ENCODE assay signal across 20 cellular contexts in genomic region chr2:62329797-62330196, GRCh38.
DNase-seq lines count a peak whose midpoint lies in the region; ATAC-seq and TF ChIP-seq lines count a peak whose summit lies in the region.
"Had no signal": no experiment of that assay in that cellular context is flagged by ENCODE, and none has a peak within 500 bp of the region (broad histone marks: within the 10 kb centered on the region; RNA-seq: fewer than 3 reads in every experiment).

No MANE protein-coding gene starts in this region.

- intact Hi-C loops in Caco-2 (cut with micrococcal nuclease; ENCODE audit: unreplicated experiment) (loop anchor here (2.0 to 10.0 kb wide), 3 partner anchors 81 to 335 kb away; no protein-coding TSS in a partner anchor), dorsolateral prefrontal cortex (cut with DNase I) (no loop called here)

- peak; percentile 39; the same call in 1 of the 2 replicates for ATAC-seq in WTC11
- ATAC-seq: A549, HepG2 had no signal

- CTCF ChIA-PET in Caco-2 (lab: Charles Lee) (interaction anchor here (0.6 kb wide), 1 partner anchor 39 kb away, joined by 3 read pairs; no protein-coding TSS in a partner anchor), WTC11 (lab: Charles Lee) (interaction anchor here (0.7 kb wide), 1 partner anchor 32 kb away, joined by 3 read pairs; no protein-coding TSS in a partner anchor)

- H3K27me3 Mint-ChIP-seq in Caco-2 (ENCODE audit: insufficient read depth, unreplicated experiment) (no peaks in the 10 kb centered on the region), WTC11 (ENCODE audit: low read depth) (no peaks in the 10 kb centered on the region), endodermal cell (ENCODE audit: insufficient read depth) (peaks cover 18% of the 10 kb centered on the region), type B pancreatic cell (no peaks in the 10 kb centered on the region)
- H3K27me3 Mint-ChIP-seq: CD4-positive, alpha-beta memory T cell; IgD-negative memory B cell had no signal

- H3K9me3 Mint-ChIP-seq in Caco-2 (ENCODE audit: unreplicated experiment) (peaks cover 31% of the 10 kb centered on the region), WTC11 (peaks cover 37% of the 10 kb centered on the region), endodermal cell (peaks cover 43% of the 10 kb centered on the region), type B pancreatic cell (peaks cover 13% of the 10 kb centered on the region)

- H3K9ac ChIP-seq in endodermal cell (ENCODE audit: extremely low read depth, low read length, poor library complexity, severe bottlenecking), result no peak overlapping the region
- H3K9ac ChIP-seq: BLaER1 had no signal

- H3K36me3 Mint-ChIP-seq in Caco-2 (ENCODE audit: insufficient read depth, unreplicated experiment) (peaks cover 13% of the 10 kb centered on the region), WTC11 (peaks cover 42% of the 10 kb centered on the region), endodermal cell (ENCODE audit: low read depth) (peaks cover 15% of the 10 kb centered on the region), type B pancreatic cell (no peaks in the 10 kb centered on the region)
- H3K36me3 Mint-ChIP-seq: CD14-positive monocyte; CD4-positive, alpha-beta memory T cell had no signal

- DNase-seq in Caco-2, result no peak
- DNase-seq in WTC11 (ENCODE audit: low spot score), result no peak
- DNase-seq in endodermal cell, result no peak
- no peak for DNase-seq in type B pancreatic cell (ENCODE audit: extremely low spot score, unreplicated experiment)
- DNase-seq in dorsolateral prefrontal cortex, result no peak
- DNase-seq in NCI-H748 (lab: John Stamatoyannopoulos, UW; ENCODE audit: unreplicated experiment), result no peak
- DNase-seq in stimulated activated CD4-positive, alpha-beta T cell treated with anti-CD3 and anti-CD28 coated beads, Interleukin-2, amount 100 ng/mL, for 24 hours, result no peak
- DNase-seq: AML-193; Calu3; CD4-positive, alpha-beta memory T cell; DMS79 treated with DMSO at 0.1 percent for 48 hours; GOT3; H9; KG1 had no signal

- POLR2A ChIA-PET in Caco-2 (lab: Charles Lee), result no interaction called here
- POLR2A ChIA-PET in WTC11 (lab: Charles Lee), result no interaction called here

- no peak for TF ChIP-seq CTCF in Caco-2 (IDR thresholded peaks at IDR 0.05; ENCODE audit: insufficient read depth in 1 of 2, low read depth in 1 of 2, low read length in 1 of 2, severe bottlenecking in 1 of 2, unreplicated experiment in 1 of 2)
- TF ChIP-seq CTCF in WTC11 (IDR thresholded peaks at IDR 0.05), result no peak
- TF ChIP-seq CTCF in endodermal cell (conservative IDR thresholded peaks at IDR 0.05), result no peak
- no peak for TF ChIP-seq CTCF in type B pancreatic cell (conservative IDR thresholded peaks at IDR 0.05)
- no peak for TF ChIP-seq CTCF in dorsolateral prefrontal cortex (IDR thresholded peaks at IDR 0.05 in 54 of 56, conservative IDR thresholded peaks at IDR 0.05 in 2 of 56; ENCODE audit: low read depth in 1 of 56, partially characterized antibody in 56 of 56)

- WGBS in endodermal cell (ENCODE audit: insufficient coverage in 1 of 2, insufficient read length in 1 of 2), 2 experiments, result 83 to 100% methylated on average over 1 to 5 of the region's 5 CpGs

- peaks cover 41% of the 10 kb centered on the region for H3K4me1 Mint-ChIP-seq in Caco-2 (ENCODE audit: low read depth, unreplicated experiment)
- H3K4me1 Mint-ChIP-seq in WTC11, result peaks cover 76% of the 10 kb centered on the region
- H3K4me1 Mint-ChIP-seq in endodermal cell, result peaks cover 18% of the 10 kb centered on the region
- H3K4me1 Mint-ChIP-seq in type B pancreatic cell (ENCODE audit: unreplicated experiment), result peaks cover 30% of the 10 kb centered on the region

- H3K9me3 ChIP-seq in Caco-2 (peaks cover 10% of the 10 kb centered on the region), endodermal cell (ENCODE audit: control insufficient read depth, low read length) (peaks cover 64% of the 10 kb centered on the region)
- H3K9me3 ChIP-seq: A549 had no signal

- no peak overlapping the region for H3K4me3 ChIP-seq in Caco-2 (ENCODE audit: low read depth, low read length)
- peak overlapping the region; percentile 69 for H3K4me3 ChIP-seq in endodermal cell (ENCODE audit: low read length)
- no peak overlapping the region for H3K4me3 ChIP-seq in dorsolateral prefrontal cortex
- H3K4me3 ChIP-seq: A549, BLaER1 had no signal

- H3K27ac Mint-ChIP-seq in Caco-2 (ENCODE audit: unreplicated experiment) (peak overlapping the region; percentile 89), WTC11 (no peak overlapping the region; the same call in 1 of the 2 replicates), endodermal cell (no peak overlapping the region), type B pancreatic cell (peak overlapping the region; percentile 80)
- H3K27ac Mint-ChIP-seq: CD14-positive monocyte; CD4-positive, alpha-beta memory T cell; IgD-negative memory B cell had no signal

- no peaks in the 10 kb centered on the region for H3K36me3 ChIP-seq in Caco-2 (ENCODE audit: control insufficient read depth, insufficient read depth, low read length)
- no peaks in the 10 kb centered on the region for H3K36me3 ChIP-seq in endodermal cell (ENCODE audit: control insufficient read depth, insufficient read depth, low read length)
- H3K36me3 ChIP-seq: BLaER1 had no signal

- H3K27me3 ChIP-seq in Caco-2 (replicated peaks; ENCODE audit: control insufficient read depth, insufficient read depth, low read length) (no peaks in the 10 kb centered on the region), endodermal cell (ENCODE audit: control insufficient read depth, insufficient read depth, low read length, poor library complexity, severe bottlenecking) (no peaks in the 10 kb centered on the region), dorsolateral prefrontal cortex (no peaks in the 10 kb centered on the region)
- H3K27me3 ChIP-seq: BLaER1 had no signal

- BruUV-seq in Caco-2 (replicated peaks; lab: Mats Ljungman, UMichigan), result no TSS peak

- H3K27ac ChIP-seq in endodermal cell (ENCODE audit: low read depth, low read length) (no peak overlapping the region), dorsolateral prefrontal cortex (no peak overlapping the region)
- H3K27ac ChIP-seq: 22Rv1, A549, BLaER1 had no signal

- H3K4me1 ChIP-seq in Caco-2 (peaks cover 43% of the 10 kb centered on the region), endodermal cell (ENCODE audit: control insufficient read depth, insufficient read depth, low read length) (no peaks in the 10 kb centered on the region)
- H3K4me1 ChIP-seq: A549 had no signal

- no peak overlapping the region for H3K4me3 Mint-ChIP-seq in Caco-2 (ENCODE audit: unreplicated experiment)
- no peak overlapping the region for H3K4me3 Mint-ChIP-seq in WTC11
- no peak overlapping the region for H3K4me3 Mint-ChIP-seq in endodermal cell
- no peak overlapping the region for H3K4me3 Mint-ChIP-seq in type B pancreatic cell
- H3K4me3 Mint-ChIP-seq: CD14-positive monocyte; CD4-positive, alpha-beta memory T cell; H9; IgD-negative memory B cell had no signal

TF ChIP-seq in WTC11, 78 proteins besides CTCF, POLR2A, EP300 and RAD21:
- TF ChIP-seq FOXP4 (CRISPR knock-in tag; IDR thresholded peaks at IDR 0.05) (no peak), ZNF423 (CRISPR knock-in tag; IDR thresholded peaks at IDR 0.05) (no peak), SMAD3 (CRISPR knock-in tag; IDR thresholded peaks at IDR 0.05; ENCODE audit: borderline replicate concordance) (no peak), ESRRA (CRISPR knock-in tag; IDR thresholded peaks at IDR 0.05; ENCODE audit: borderline replicate concordance) (no peak), NFYB (CRISPR knock-in tag; conservative IDR thresholded peaks at IDR 0.05; ENCODE audit: low read depth) (no peak), USF1 (CRISPR knock-in tag; IDR thresholded peaks at IDR 0.05) (no peak), E2F4 (CRISPR knock-in tag; IDR thresholded peaks at IDR 0.05; ENCODE audit: borderline replicate concordance, low read depth) (no peak), RELA (CRISPR knock-in tag; IDR thresholded peaks at IDR 0.05; ENCODE audit: borderline replicate concordance) (no peak), ATF3 (CRISPR knock-in tag; conservative IDR thresholded peaks at IDR 0.05) (no peak), FOXP1 (CRISPR knock-in tag; IDR thresholded peaks at IDR 0.05; ENCODE audit: borderline replicate concordance) (no peak)
TF ChIP-seq in WTC11: peak in this region for 0.

Comparison
In these comparisons a context has a peak if more than half of its experiments do, and no peak if none do; other contexts are left out.
1. H3K27ac Mint-ChIP-seq: peak in Caco-2 (single experiment) and type B pancreatic cell (single experiment); none in WTC11 (single experiment) and endodermal cell (single experiment).